In the genomic region with DNA sequence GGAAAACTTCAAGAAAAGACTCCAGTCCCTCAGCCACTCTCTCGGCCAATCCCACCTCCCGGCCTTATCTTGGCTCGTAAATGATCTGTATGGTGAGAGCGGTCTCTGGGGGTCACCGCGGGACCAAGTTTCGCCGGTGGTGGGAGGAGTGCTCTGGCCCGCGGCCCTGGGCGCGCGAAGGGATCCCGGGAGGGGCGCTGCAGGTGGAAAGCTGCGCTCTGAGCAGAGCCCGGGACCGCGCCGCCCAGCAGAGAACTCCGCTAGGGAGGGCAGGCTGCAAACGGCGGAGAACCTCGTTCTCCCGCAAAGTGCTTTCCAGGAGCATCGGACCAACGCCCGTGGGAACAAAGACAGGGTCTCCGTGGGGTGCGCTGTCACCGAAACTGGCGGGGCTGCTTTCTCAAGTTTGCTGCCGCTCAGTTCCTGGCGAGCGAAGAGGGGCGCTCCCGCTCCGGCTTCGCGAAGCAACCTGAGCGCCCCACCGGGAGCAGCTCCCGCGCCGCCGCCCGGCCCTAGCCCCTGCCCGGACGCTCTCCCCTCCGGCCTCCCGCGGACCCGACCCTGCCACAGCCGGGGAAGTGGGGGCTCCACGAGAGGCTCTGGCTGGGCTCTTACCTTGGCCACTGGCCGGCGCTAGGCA, we compare ENCODE assay signal across 9 cellular contexts. TPM values are rescaled to one million over a fixed set of nuclear protein-coding genes. Genes with fewer than 3 reads are reported as not detected.
DNase-seq lines count a peak whose midpoint lies in the region; ATAC-seq and TF ChIP-seq lines count a peak whose summit lies in the region.
"Had no signal": no experiment of that assay in that cellular context is flagged by ENCODE, and none has a peak within 500 bp of the region (broad histone marks: within the 10 kb centered on the region; RNA-seq: fewer than 3 reads in every experiment).

No MANE protein-coding gene starts in this region.

- peak overlapping the region; percentile 39; the same call in 1 of the 2 replicates for H3K14ac ChIP-seq in H9 (ENCODE audit: insufficient read depth, low read length)

- H4K8ac ChIP-seq in H9 (replicated peaks; ENCODE audit: insufficient read length, low read depth, low read length), result no peak overlapping the region

- H3K27ac Mint-ChIP-seq in H9, result no peak overlapping the region
- H3K27ac Mint-ChIP-seq in activated naive CD8-positive, alpha-beta T cell treated with anti-CD3 and anti-CD28 coated beads, Interleukin-2, amount 10 ng/mL, durations not matched to agents 7 days and 5 days, result no peak overlapping the region
- H3K27ac Mint-ChIP-seq: activated naive CD4-positive, alpha-beta T cell treated with anti-CD3 and anti-CD28 coated beads, Interleukin-2, amount 50 U/mL, for 72 hours had no signal

- H3K36me3 ChIP-seq in skeletal muscle satellite cell (ENCODE audit: insufficient read depth, low read length), result no peaks in the 10 kb centered on the region
- no peaks in the 10 kb centered on the region for H3K36me3 ChIP-seq in adrenal gland (replicated peaks in 1 of 2)

- no peak overlapping the region for H2BK12ac ChIP-seq in H9 (ENCODE audit: insufficient read length, low read depth, low read length)

- H3K4me2 ChIP-seq in H9 (ENCODE audit: insufficient read depth, insufficient read length, low read length), result peak overlapping the region; percentile 69
- H3K4me2 ChIP-seq in skeletal muscle satellite cell (ENCODE audit: low read length), result peak overlapping the region; percentile 88

- peaks cover 81% of the 10 kb centered on the region for H3K27me3 Mint-ChIP-seq in H9 (ENCODE audit: low read depth)
- H3K27me3 Mint-ChIP-seq in activated naive CD8-positive, alpha-beta T cell treated with anti-CD3 and anti-CD28 coated beads, Interleukin-2, amount 10 ng/mL, durations not matched to agents 7 days and 5 days, result peaks cover 53% of the 10 kb centered on the region

- no peak for ATAC-seq in activated naive CD8-positive, alpha-beta T cell treated with anti-CD3 and anti-CD28 coated beads, Interleukin-2, amount 10 ng/mL, durations not matched to agents 7 days and 5 days (ENCODE audit: low read depth)

- peaks cover 32 to 34% of the 10 kb centered on the region in 2 experiments for H3K4me1 Mint-ChIP-seq in H9
- peaks cover 25% of the 10 kb centered on the region for H3K4me1 Mint-ChIP-seq in activated naive CD8-positive, alpha-beta T cell treated with anti-CD3 and anti-CD28 coated beads, Interleukin-2, amount 10 ng/mL, durations not matched to agents 7 days and 5 days

- TF ChIP-seq POLR2A in adrenal gland (IDR thresholded peaks at IDR 0.05), result no peak

- WGBS in H9 (ENCODE audit: extremely low coverage, insufficient read length, low lambda C conversion rate), result no CpG with 5 or more reads among the region's 57 CpGs
- 0 to 2% (median 1%) methylated on average over 11 to 57 of the region's 57 CpGs for WGBS in adrenal gland, 4 donors

- H3K23ac ChIP-seq in H9 (ENCODE audit: insufficient read length, low read depth, low read length), result no peak overlapping the region

- peaks cover 37% of the 10 kb centered on the region for H3K23me2 ChIP-seq in H9 (ENCODE audit: insufficient read length, low read depth, low read length, poor library complexity, severe bottlenecking)

- H3K9me3 Mint-ChIP-seq in H9, result peaks cover 0 to 4% of the 10 kb centered on the region in 2 experiments; a peak in 4 of 5 replicates
- H3K9me3 Mint-ChIP-seq in activated naive CD8-positive, alpha-beta T cell treated with anti-CD3 and anti-CD28 coated beads, Interleukin-2, amount 10 ng/mL, durations not matched to agents 7 days and 5 days, result no peaks in the 10 kb centered on the region
- H3K9me3 Mint-ChIP-seq: activated naive CD4-positive, alpha-beta T cell treated with anti-CD3 and anti-CD28 coated beads, Interleukin-2, amount 50 U/mL, for 72 hours had no signal

- no peak overlapping the region for H4K91ac ChIP-seq in H9 (ENCODE audit: insufficient read length, low read depth, low read length)

- DNase-seq in 8988T (peak; percentile 55), H9 (peak; percentile 53), adrenal gland (no peak), GF-D8 (lab: John Stamatoyannopoulos, UW) (no peak), foreskin melanocyte (no peak)
- peak; percentile 53 for DNase-seq in activated naive CD8-positive, alpha-beta T cell treated with anti-CD3 and anti-CD28 coated beads, Interleukin-2, amount 10 ng/mL, durations not matched to agents 7 days and 5 days

- H3T11ph ChIP-seq in H9 (ENCODE audit: low read length), result no peak overlapping the region

- H3K4me1 ChIP-seq in H9 (ENCODE audit: insufficient read depth, low read length) (no peaks in the 10 kb centered on the region), skeletal muscle satellite cell (ENCODE audit: control insufficient read depth, insufficient read depth, low read length) (peaks cover 33% of the 10 kb centered on the region), adrenal gland (replicated peaks in 1 of 2) (peaks cover 30 to 36% of the 10 kb centered on the region in 2 donors)

- H2BK15ac ChIP-seq in H9 (ENCODE audit: low read depth, low read length), result no peak overlapping the region

- no peak overlapping the region for H3K18ac ChIP-seq in H9 (ENCODE audit: insufficient read length, low read depth, low read length)

- no peak for TF ChIP-seq CTCF in H9 (conservative IDR thresholded peaks at IDR 0.05)
- no peak for TF ChIP-seq CTCF in adrenal gland (IDR thresholded peaks at IDR 0.05)

- H3K79me2 ChIP-seq in H9 (ENCODE audit: insufficient read depth, low read length), result no peaks in the 10 kb centered on the region

- no peaks in the 10 kb centered on the region for H4K20me1 ChIP-seq in H9 (ENCODE audit: control insufficient read depth, insufficient read depth, insufficient read length)

- H3K27ac ChIP-seq in H9 (ENCODE audit: insufficient read length, low read depth, low read length), result no peak overlapping the region
- no peak overlapping the region for H3K27ac ChIP-seq in adrenal gland

- H2BK20ac ChIP-seq in H9 (ENCODE audit: low read depth, low read length, poor library complexity, severe bottlenecking), result no peak overlapping the region

- H3K4ac ChIP-seq in H9 (ENCODE audit: low read depth, low read length), result no peak overlapping the region

- H3K79me1 ChIP-seq in H9 (ENCODE audit: insufficient read depth, low read depth, low read length, poor library complexity, severe bottlenecking), result no peaks in the 10 kb centered on the region

- H4K5ac ChIP-seq in H9 (ENCODE audit: insufficient read length, low read depth, low read length), result no peak overlapping the region

- H3K36me3 Mint-ChIP-seq in H9 (ENCODE audit: insufficient read depth in 1 of 3, low read depth in 3 of 3), result peaks cover 0 to 3% (median 0%) of the 10 kb centered on the region in 3 experiments; a peak in 1 of 7 replicates
- no peaks in the 10 kb centered on the region for H3K36me3 Mint-ChIP-seq in activated naive CD8-positive, alpha-beta T cell treated with anti-CD3 and anti-CD28 coated beads, Interleukin-2, amount 10 ng/mL, durations not matched to agents 7 days and 5 days

- H2BK120ac ChIP-seq in H9 (ENCODE audit: low read depth, low read length, poor library complexity, severe bottlenecking), result no peak overlapping the region

- peak overlapping the region; percentile 71 to 88 for H3K4me3 Mint-ChIP-seq in H9
- peak overlapping the region; percentile 82 for H3K4me3 Mint-ChIP-seq in activated naive CD8-positive, alpha-beta T cell treated with anti-CD3 and anti-CD28 coated beads, Interleukin-2, amount 10 ng/mL, durations not matched to agents 7 days and 5 days

- H3K56ac ChIP-seq in H9 (ENCODE audit: insufficient read length, low read depth, low read length), result no peak overlapping the region

- H3K9ac ChIP-seq in H9 (ENCODE audit: extremely low read depth, insufficient read length, low read length) (no peak overlapping the region), skeletal muscle satellite cell (ENCODE audit: low read depth, low read length) (no peak overlapping the region)

- H3K9me3 ChIP-seq in H9 (ENCODE audit: control insufficient read depth, low read depth, low read length) (no peaks in the 10 kb centered on the region), iPS-18c (ENCODE audit: control insufficient read depth, insufficient read depth, low read length) (no peaks in the 10 kb centered on the region), skeletal muscle satellite cell (replicated peaks; ENCODE audit: low read length) (no peaks in the 10 kb centered on the region), adrenal gland (replicated peaks in 1 of 3) (no peaks in the 10 kb centered on the region)

- peak overlapping the region; percentile 68 for H3K4me3 ChIP-seq in iPS-18c (ENCODE audit: insufficient read depth, low read depth, low read length)
- H3K4me3 ChIP-seq in skeletal muscle satellite cell (ENCODE audit: low read length), result peak overlapping the region; percentile 71
- peak overlapping the region in 2 of 4 donors; percentile 10 to 56 for H3K4me3 ChIP-seq in adrenal gland

- H2BK5ac ChIP-seq in H9 (ENCODE audit: insufficient read length, low read length), result no peak overlapping the region

- POLR2A ChIA-PET in activated naive CD8-positive, alpha-beta T cell treated with anti-CD3 and anti-CD28 coated beads, Interleukin-2, amount 10 ng/mL, durations not matched to agents 7 days and 5 days (lab: Charles Lee), result no interaction called here

- intact Hi-C loops in adrenal gland (cut with DNase I), result no loop called here

- H2AFZ ChIP-seq in H9 (ENCODE audit: low read length), result no peak overlapping the region

- H3K27me3 ChIP-seq in H9 (ENCODE audit: insufficient read depth, low read length), result peaks cover 34% of the 10 kb centered on the region; the same call in 1 of the 2 replicates
- H3K27me3 ChIP-seq in skeletal muscle satellite cell (ENCODE audit: control insufficient read depth, insufficient read depth, low read length), result peaks cover 73% of the 10 kb centered on the region
- H3K27me3 ChIP-seq in adrenal gland, result peaks cover 21% of the 10 kb centered on the region

- no peak overlapping the region for H2AK5ac ChIP-seq in H9 (ENCODE audit: insufficient read length, low read length)

RNA-seq across cellular contexts. Expression of a gene that starts 0.5 kb away (rescaled TPM):
- 1.4 and 1.6 TPM in 2 replicates for total RNA-seq in H9 (2021)
- total RNA-seq in activated naive CD8-positive, alpha-beta T cell treated with anti-CD3 and anti-CD28 coated beads, Interleukin-2, amount 10 ng/mL, durations not matched to agents 7 days and 5 days, result under 1 TPM; 0.40 to 0.47 TPM
- total RNA-seq in skeletal muscle satellite cell (2012; rRNA removed), result not detected in 2 replicates
- under 1 TPM in 3 of 8 donors, not detected in 5; 0.04 to 0.43 (median 0.15) TPM for total RNA-seq in adrenal gland
- not detected for polyA plus RNA-seq in adrenal gland

Comparison
In these comparisons a context has a peak if more than half of its experiments do, and no peak if none do; other contexts are left out.
1. DNase-seq: peak in 8988T (single experiment), H9 (single experiment) and activated naive CD8-positive, alpha-beta T cell treated with anti-CD3 and anti-CD28 coated beads, Interleukin-2, amount 10 ng/mL, durations not matched to agents 7 days and 5 days (single experiment); none in adrenal gland (0 of 7), GF-D8 (single experiment) and foreskin melanocyte (single experiment).